In genomic region chr1:160414836-160415235, GRCh38 we compare ENCODE assay signal across 20 cellular contexts. TPM values are rescaled to one million over a fixed set of nuclear protein-coding genes. Genes with fewer than 3 reads are reported as not detected.
"Had no signal": no experiment of that assay in that cellular context is flagged by ENCODE, and none has a peak within 500 bp of the region (broad histone marks: within the 10 kb centered on the region; RNA-seq: fewer than 3 reads in every experiment).

No MANE protein-coding gene starts in this region.

- H3K4me3 Mint-ChIP-seq: activated naive CD4-positive, alpha-beta T cell treated with anti-CD3 and anti-CD28 coated beads for 36 hours; activated T-cell treated with anti-CD3 and anti-CD28 coated beads, Interleukin-2, amount 50 U/mL, for 4 hours; stimulated activated naive CD8-positive, alpha-beta T cell treated with anti-CD3 and anti-CD28 coated beads, Interleukin-15, amount 100 ng/mL, for 72 hours had no signal

- H3K4me1 Mint-ChIP-seq: stimulated activated naive CD8-positive, alpha-beta T cell treated with anti-CD3 and anti-CD28 coated beads, Interleukin-15, amount 100 ng/mL, for 72 hours had no signal

- H3K27me3 Mint-ChIP-seq: stimulated activated naive CD8-positive, alpha-beta T cell treated with anti-CD3 and anti-CD28 coated beads, Interleukin-15, amount 100 ng/mL, for 72 hours had no signal

- H3K27me3 ChIP-seq: brain microvascular endothelial cell, left lung, ovary, vagina had no signal

- H3K36me3 ChIP-seq: brain microvascular endothelial cell, left lung, ovary had no signal

- H3K9me3 Mint-ChIP-seq: activated naive CD4-positive, alpha-beta T cell treated with anti-CD3 and anti-CD28 coated beads for 36 hours; activated T-cell treated with anti-CD3 and anti-CD28 coated beads, Interleukin-2, amount 50 U/mL, for 4 hours; stimulated activated naive CD8-positive, alpha-beta T cell treated with anti-CD3 and anti-CD28 coated beads, Interleukin-15, amount 100 ng/mL, for 72 hours had no signal

- DNase-seq: activated CD4-positive, alpha-beta T cell treated with anti-CD3 and anti-CD28 coated beads, Interleukin-2, amount 50 U/mL, for 1 hour; activated CD4-positive, CD25-positive, alpha-beta regulatory T cell treated with anti-CD3 and anti-CD28 coated beads, Interleukin-2, amount 50 U/mL, for 72 hours; activated CD8-positive, alpha-beta memory T cell treated with anti-CD3 and anti-CD28 coated beads, Interleukin-2, amount 50 U/mL, for 4 hours; activated naive CD4-positive, alpha-beta T cell treated with anti-CD3 and anti-CD28 coated beads for 36 hours; activated T-cell treated with anti-CD3 and anti-CD28 coated beads, Interleukin-2, amount 50 U/mL, for 4 hours; brain microvascular endothelial cell; cerebellar nuclear complex; cortex of kidney; effector CD4-positive, alpha-beta T cell; foreskin melanocyte; left lung; ovary; psoas muscle; right cardiac atrium; stimulated activated naive CD8-positive, alpha-beta T cell treated with anti-CD3 and anti-CD28 coated beads, Interleukin-15, amount 100 ng/mL, for 72 hours; T1000 had no signal

- ATAC-seq: activated T-cell treated with anti-CD3 and anti-CD28 coated beads, Interleukin-2, amount 50 U/mL, for 4 hours; left lung; psoas muscle; right cardiac atrium; stimulated activated naive CD8-positive, alpha-beta T cell treated with anti-CD3 and anti-CD28 coated beads, Interleukin-15, amount 100 ng/mL, for 72 hours had no signal

- H3K4me1 ChIP-seq: left lung, psoas muscle had no signal

- H3K4me3 ChIP-seq: left lung, ovary, psoas muscle, vagina had no signal

- H3K9me3 ChIP-seq: left lung, ovary, psoas muscle, vagina had no signal

- H3K27ac ChIP-seq: brain microvascular endothelial cell, left lung, ovary, psoas muscle, vagina had no signal

- H3K27ac Mint-ChIP-seq: activated naive CD4-positive, alpha-beta T cell treated with anti-CD3 and anti-CD28 coated beads for 36 hours; stimulated activated naive CD8-positive, alpha-beta T cell treated with anti-CD3 and anti-CD28 coated beads, Interleukin-15, amount 100 ng/mL, for 72 hours had no signal

RNA-seq across cellular contexts. Expression of gene VANGL2, which starts 14.5 kb away (rescaled TPM):
- total RNA-seq: fibroblast of lung had no signal

RNA-seq across cellular contexts. Expression of gene NHLH1, which starts 48.0 kb away (rescaled TPM):
- total RNA-seq: fibroblast of lung, mononuclear cell, skeletal muscle tissue, vagina had no signal
